26 cellular contexts compared by ENCODE assay signal in genomic region chr2:53093355-53093754, GRCh38.
A peak's percentile ranks its signal among the peaks of the same experiment; 100 is the strongest.
DNase-seq lines count a peak whose midpoint lies in the region; ATAC-seq, FAIRE-seq and TF ChIP-seq lines count a peak whose summit lies in the region.
"Had no signal": no experiment of that assay in that cellular context is flagged by ENCODE, and none has a peak within 500 bp of the region (broad histone marks: within the 10 kb centered on the region; RNA-seq: fewer than 3 reads in every experiment).

No MANE protein-coding gene starts in this region.

- no peak overlapping the region for H2AK9ac ChIP-seq in IMR-90 (replicated peaks; ENCODE audit: low read depth, low read length, poor library complexity)

- CTCF ChIA-PET in A549 (lab: Yijun Ruan, JAX) (no interaction called here), IMR-90 (lab: Yijun Ruan, JAX) (no interaction called here)

- FAIRE-seq in A549 (lab: Jason Lieb, UNC) (no peak), endometrium (lab: Jason Lieb, UNC) (peak; percentile 51)
- FAIRE-seq: A204.1, GM12878, GM12892, GM18507 had no signal

- no peaks in the 10 kb centered on the region for H3K27me3 ChIP-seq in IMR-90 (ENCODE audit: control insufficient read depth, insufficient read depth, low read length)
- H3K27me3 ChIP-seq: BLaER1 treated with 17β-estradiol and CSF1 and Interleukin-3, amounts not matched to agents 10 nM and 100 nM had no signal

- dilution Hi-C loops in IMR-90 (cut with HindIII; ENCODE audit: low sequenced_read_pairs, unreplicated experiment), result no loop called here

- H4K91ac ChIP-seq in IMR-90 (ENCODE audit: insufficient read depth, low read depth, low read length), result no peak overlapping the region

- H4K8ac ChIP-seq in IMR-90 (ENCODE audit: low read depth in 2 of 2, low read length in 2 of 2), result no peak overlapping the region

- no peak overlapping the region for H3K4me3 ChIP-seq in A549
- H3K4me3 ChIP-seq in IMR-90 (ENCODE audit: insufficient read depth, low read depth, low read length), result no peak overlapping the region
- H3K4me3 ChIP-seq: BLaER1 treated with 17β-estradiol and CSF1 and Interleukin-3, amounts not matched to agents 10 nM and 100 nM; GM12878 had no signal

- H2BK15ac ChIP-seq in IMR-90 (ENCODE audit: low read depth, low read length), result no peak overlapping the region

- no peak overlapping the region for H3K27ac Mint-ChIP-seq in stimulated activated naive CD8-positive, alpha-beta T cell treated with anti-CD3 and anti-CD28 coated beads, Interleukin-15, amount 100 ng/mL, for 72 hours
- H3K27ac Mint-ChIP-seq: B cell; CD4-positive, alpha-beta memory T cell; CD4-positive, CD25-positive, alpha-beta regulatory T cell; CD8-positive, alpha-beta memory T cell had no signal

- no peaks in the 10 kb centered on the region for H3K9me3 ChIP-seq in A549
- H3K9me3 ChIP-seq in IMR-90 (ENCODE audit: control insufficient read depth, insufficient read depth, low read length), result no peaks in the 10 kb centered on the region
- H3K9me3 ChIP-seq: BLaER1 treated with 17β-estradiol and CSF1 and Interleukin-3, amounts not matched to agents 10 nM and 100 nM had no signal

- H2BK5ac ChIP-seq in IMR-90 (ENCODE audit: low read depth, low read length, poor library complexity, severe bottlenecking), result no peak overlapping the region

- no peak overlapping the region for H3K14ac ChIP-seq in IMR-90 (replicated peaks; ENCODE audit: low read depth, low read length)

- no peak overlapping the region for H3K23ac ChIP-seq in IMR-90 (ENCODE audit: low read depth, low read length)

- H3K18ac ChIP-seq in IMR-90 (ENCODE audit: low read depth, low read length), result no peak overlapping the region

- TF ChIP-seq POLR2A in A549 (IDR thresholded peaks at IDR 0.05; ENCODE audit: low read length) (no peak), IMR-90 (IDR thresholded peaks at IDR 0.05; ENCODE audit: low read depth, low read length) (no peak)

- TF ChIP-seq RAD21 in A549 (conservative IDR thresholded peaks at IDR 0.05 in 1 of 2, IDR thresholded peaks at IDR 0.05 in 1 of 2) (no peak), IMR-90 (IDR thresholded peaks at IDR 0.05; ENCODE audit: low read length) (no peak)

- H4K5ac ChIP-seq in IMR-90 (ENCODE audit: low read depth, low read length), result no peak overlapping the region

- H3K4me1 ChIP-seq in A549 (peaks cover 6% of the 10 kb centered on the region; the same call in 1 of the 3 replicates), IMR-90 (ENCODE audit: control insufficient read depth, insufficient read depth, low read length) (no peaks in the 10 kb centered on the region)
- H3K4me1 ChIP-seq: BLaER1 treated with 17β-estradiol and CSF1 and Interleukin-3, amounts not matched to agents 10 nM and 100 nM had no signal

- no peak overlapping the region for H3K27ac ChIP-seq in A549
- H3K27ac ChIP-seq in IMR-90 (ENCODE audit: insufficient read depth, low read length), result no peak overlapping the region
- H3K27ac ChIP-seq: BLaER1 treated with 17β-estradiol and CSF1 and Interleukin-3, amounts not matched to agents 10 nM and 100 nM; C4-2B had no signal

- ATAC-seq in A549, result no peak
- ATAC-seq in IMR-90 (ENCODE audit: low read depth), result no peak
- no peak for ATAC-seq in stimulated activated naive CD8-positive, alpha-beta T cell treated with anti-CD3 and anti-CD28 coated beads, Interleukin-15, amount 100 ng/mL, for 72 hours
- ATAC-seq: GM12878 had no signal

- BruUV-seq in IMR-90 (replicated peaks; lab: Mats Ljungman, UMichigan), result no TSS peak

- H3K4ac ChIP-seq in IMR-90 (ENCODE audit: low read depth, low read length), result no peak overlapping the region

- H2AK5ac ChIP-seq in IMR-90 (ENCODE audit: low read depth, low read length), result no peak overlapping the region

- POLR2A ChIA-PET in A549 (lab: Yijun Ruan, JAX), result no interaction called here
- POLR2A ChIA-PET in IMR-90 (lab: Charles Lee; ENCODE audit: unreplicated experiment), result no interaction called here

- H3K56ac ChIP-seq in IMR-90 (ENCODE audit: extremely low read depth, insufficient read depth, low read length), result no peak overlapping the region

- intact Hi-C loops in IMR-90 (cut with micrococcal nuclease), result no loop called here

- no peak overlapping the region for H3K9ac ChIP-seq in IMR-90 (ENCODE audit: low read depth, low read length)
- H3K9ac ChIP-seq: BLaER1 treated with 17β-estradiol and CSF1 and Interleukin-3, amounts not matched to agents 10 nM and 100 nM had no signal

- 22% methylated on average over 1 of the region's 1 CpG for WGBS in A549 (ENCODE audit: missing lambda C conversion rate)
- no CpG with 5 or more reads among the region's 1 CpG for WGBS in IMR-90 (ENCODE audit: extremely low coverage in 2 of 2, insufficient read length in 1 of 2), 2 experiments

- H3K27me3 Mint-ChIP-seq in stimulated activated naive CD8-positive, alpha-beta T cell treated with anti-CD3 and anti-CD28 coated beads, Interleukin-15, amount 100 ng/mL, for 72 hours, result no peaks in the 10 kb centered on the region
- H3K27me3 Mint-ChIP-seq: B cell; CD4-positive, alpha-beta memory T cell; CD4-positive, CD25-positive, alpha-beta regulatory T cell had no signal

- in situ Hi-C loops in IMR-90 (cut with MboI; ENCODE audit: low sequenced_read_pairs), result no loop called here

- no peaks in the 10 kb centered on the region for H3K79me1 ChIP-seq in IMR-90 (ENCODE audit: low read depth in 1 of 2, low read length in 2 of 2)

- no peak overlapping the region for H3K4me2 ChIP-seq in A549
- no peak overlapping the region for H3K4me2 ChIP-seq in IMR-90 (ENCODE audit: low read depth, low read length)
- H3K4me2 ChIP-seq: BLaER1 treated with 17β-estradiol and CSF1 and Interleukin-3, amounts not matched to agents 10 nM and 100 nM had no signal

- H3K9me1 ChIP-seq in IMR-90 (ENCODE audit: insufficient read depth, low read length), result no peaks in the 10 kb centered on the region

- no peak overlapping the region for H2BK120ac ChIP-seq in IMR-90 (ENCODE audit: low read depth, low read length)

- H4K20me1 ChIP-seq in IMR-90 (ENCODE audit: insufficient read depth, low read length), result no peaks in the 10 kb centered on the region
- H4K20me1 ChIP-seq: BLaER1 treated with 17β-estradiol and CSF1 and Interleukin-3, amounts not matched to agents 10 nM and 100 nM had no signal

- no peak overlapping the region for H2AFZ ChIP-seq in IMR-90 (replicated peaks; ENCODE audit: low read length, poor library complexity)

- peaks cover 5 to 7% of the 10 kb centered on the region in 2 donors for H3K9me3 Mint-ChIP-seq in stimulated activated naive CD8-positive, alpha-beta T cell treated with anti-CD3 and anti-CD28 coated beads, Interleukin-15, amount 100 ng/mL, for 72 hours

- no peak overlapping the region for H2BK20ac ChIP-seq in IMR-90 (ENCODE audit: low read depth, low read length)

- no peak for DNase-seq in A549 (ENCODE audit: low read depth in 1 of 2, low spot score in 1 of 2)
- no peak for DNase-seq in IMR-90
- DNase-seq in OCI-M2 (lab: John Stamatoyannopoulos, UW; ENCODE audit: unreplicated experiment), result no peak
- no peak for DNase-seq in occipital lobe (lab: John Stamatoyannopoulos, UW)
- DNase-seq in stimulated activated naive CD8-positive, alpha-beta T cell treated with anti-CD3 and anti-CD28 coated beads, Interleukin-15, amount 100 ng/mL, for 72 hours, result no peak
- DNase-seq: 8988T; AML-193; CD4-positive, alpha-beta memory T cell; CD4-positive, CD25-positive, alpha-beta regulatory T cell; CD8-positive, alpha-beta memory T cell; COR-L47; DMS 273 treated with DMSO at 0.1 percent for 48 hours; DMS153; DMS53; DMS79; DND-41; EL; GDM1 had no signal

- no peak overlapping the region for H3K4me3 Mint-ChIP-seq in stimulated activated naive CD8-positive, alpha-beta T cell treated with anti-CD3 and anti-CD28 coated beads, Interleukin-15, amount 100 ng/mL, for 72 hours
- H3K4me3 Mint-ChIP-seq: B cell; CD4-positive, alpha-beta memory T cell; CD4-positive, CD25-positive, alpha-beta regulatory T cell; CD8-positive, alpha-beta memory T cell had no signal

- TF ChIP-seq CTCF in A549 (IDR thresholded peaks at IDR 0.05) (no peak), IMR-90 (conservative IDR thresholded peaks at IDR 0.05; ENCODE audit: low read depth, low read length) (no peak)

- no peaks in the 10 kb centered on the region for H3K36me3 ChIP-seq in IMR-90 (ENCODE audit: control insufficient read depth, insufficient read depth, low read length)
- H3K36me3 ChIP-seq: BLaER1 treated with 17β-estradiol and CSF1 and Interleukin-3, amounts not matched to agents 10 nM and 100 nM had no signal

- TF ChIP-seq EP300 in A549 (IDR thresholded peaks at IDR 0.05), result no peak

- H3K4me1 Mint-ChIP-seq in stimulated activated naive CD8-positive, alpha-beta T cell treated with anti-CD3 and anti-CD28 coated beads, Interleukin-15, amount 100 ng/mL, for 72 hours, result no peaks in the 10 kb centered on the region
- H3K4me1 Mint-ChIP-seq: B cell; CD4-positive, alpha-beta memory T cell; CD4-positive, CD25-positive, alpha-beta regulatory T cell; CD8-positive, alpha-beta memory T cell had no signal

TF ChIP-seq in A549, 52 proteins besides CTCF, POLR2A, EP300 and RAD21:
- peak; percentile 43 for TF ChIP-seq MAFK (IDR thresholded peaks at IDR 0.05; ENCODE audit: partially characterized antibody)
- no peak for TF ChIP-seq MAZ (IDR thresholded peaks at IDR 0.05; ENCODE audit: borderline replicate concordance, low read depth, low read length)

TF ChIP-seq in IMR-90, 13 proteins besides CTCF, POLR2A, EP300 and RAD21:
- TF ChIP-seq RFX5 (IDR thresholded peaks at IDR 0.05; ENCODE audit: low read depth, low read length) (no peak), CEBPB (IDR thresholded peaks at IDR 0.05; ENCODE audit: low read depth, low read length) (no peak), MAFK (IDR thresholded peaks at IDR 0.05; ENCODE audit: low read depth, low read length) (peak; percentile 20; the same call in 1 of the 2 replicates)
